In genomic region chr12:46145881-46146280, GRCh38 we compare ENCODE assay signal across 22 cellular contexts.
DNase-seq lines count a peak whose midpoint lies in the region; ATAC-seq and TF ChIP-seq lines count a peak whose summit lies in the region.
"Had no signal": no experiment of that assay in that cellular context is flagged by ENCODE, and none has a peak within 500 bp of the region (broad histone marks: within the 10 kb centered on the region; RNA-seq: fewer than 3 reads in every experiment).

No MANE protein-coding gene starts in this region.

- ATAC-seq in stimulated activated naive B cell treated with anti-CD40 and anti-IgM and Interleukin-4, amounts not matched to agents 10 μg/mL and 1 μg/mL and 100 μg/mL, for 72 hours (replicated peaks): no peak
- ATAC-seq: A549; CD8-positive, alpha-beta T cell; GM12878 had no signal

- H2BK120ac ChIP-seq in H9 (ENCODE audit: low read depth, low read length, poor library complexity, severe bottlenecking): no peak overlapping the region

- no peak overlapping the region for H3K23ac ChIP-seq in H9 (ENCODE audit: insufficient read length, low read depth, low read length)

- H3T11ph ChIP-seq in H9 (ENCODE audit: low read length): no peak overlapping the region

- H3K9me3 Mint-ChIP-seq in H9: no peaks in the 10 kb centered on the region
- H3K9me3 Mint-ChIP-seq in endodermal cell: no peaks in the 10 kb centered on the region
- no peaks in the 10 kb centered on the region for H3K9me3 Mint-ChIP-seq in stimulated activated naive B cell treated with anti-CD40 and anti-IgM and Interleukin-4, amounts not matched to agents 10 μg/mL and 1 μg/mL and 100 μg/mL, for 72 hours
- H3K9me3 Mint-ChIP-seq: CD4-positive, alpha-beta T cell; CD8-positive, alpha-beta T cell had no signal

- no peak overlapping the region for H4K8ac ChIP-seq in H9 (replicated peaks; ENCODE audit: insufficient read length, low read depth, low read length)

- H3K79me2 ChIP-seq in H9 (ENCODE audit: insufficient read depth, low read length) (no peaks in the 10 kb centered on the region), osteoblast (ENCODE audit: insufficient read depth, low read length) (no peaks in the 10 kb centered on the region)

- H2AFZ ChIP-seq in H9 (ENCODE audit: low read length): no peak overlapping the region
- no peak overlapping the region for H2AFZ ChIP-seq in osteoblast (ENCODE audit: low read length)

- H3K4ac ChIP-seq in H9 (ENCODE audit: low read depth, low read length): no peak overlapping the region

- H3K14ac ChIP-seq in H9 (ENCODE audit: insufficient read depth, low read length): 0 out of 2 replicates have a peak overlapping the region, but pooled peaks have one; percentile 39

- TF ChIP-seq CTCF in H9 (conservative IDR thresholded peaks at IDR 0.05) (no peak), endodermal cell (conservative IDR thresholded peaks at IDR 0.05) (no peak), osteoblast (IDR thresholded peaks at IDR 0.05; ENCODE audit: extremely low read depth, low read depth, low read length) (no peak)

- H4K91ac ChIP-seq in H9 (ENCODE audit: insufficient read length, low read depth, low read length): no peak overlapping the region

- H2BK20ac ChIP-seq in H9 (ENCODE audit: low read depth, low read length, poor library complexity, severe bottlenecking): no peak overlapping the region

- H3K27me3 Mint-ChIP-seq in H9 (ENCODE audit: low read depth): no peaks in the 10 kb centered on the region
- H3K27me3 Mint-ChIP-seq in endodermal cell (ENCODE audit: insufficient read depth): no peaks in the 10 kb centered on the region
- H3K27me3 Mint-ChIP-seq in stimulated activated naive B cell treated with anti-CD40 and anti-IgM and Interleukin-4, amounts not matched to agents 10 μg/mL and 1 μg/mL and 100 μg/mL, for 72 hours: peaks cover 0 to 5% of the 10 kb centered on the region in 2 donors

- H3K4me1 ChIP-seq in H9 (ENCODE audit: insufficient read depth, low read length) (no peaks in the 10 kb centered on the region), endodermal cell (ENCODE audit: control insufficient read depth, insufficient read depth, low read length) (no peaks in the 10 kb centered on the region), osteoblast (ENCODE audit: insufficient read depth, low read length) (no peaks in the 10 kb centered on the region)
- H3K4me1 ChIP-seq: A549 had no signal

- H4K20me1 ChIP-seq in H9 (ENCODE audit: control insufficient read depth, insufficient read depth, insufficient read length) (no peaks in the 10 kb centered on the region), osteoblast (ENCODE audit: insufficient read depth, low read length) (no peaks in the 10 kb centered on the region)
- H4K20me1 ChIP-seq: BLaER1 treated with 17β-estradiol and CSF1 and Interleukin-3, amounts not matched to agents 10 nM and 100 nM had no signal

- no peak overlapping the region for H3K18ac ChIP-seq in H9 (ENCODE audit: insufficient read length, low read depth, low read length)

- H2AK5ac ChIP-seq in H9 (ENCODE audit: insufficient read length, low read length): no peak overlapping the region

- no peaks in the 10 kb centered on the region for H3K36me3 ChIP-seq in endodermal cell (ENCODE audit: control insufficient read depth, insufficient read depth, low read length)
- H3K36me3 ChIP-seq in osteoblast (ENCODE audit: insufficient read depth, low read length): no peaks in the 10 kb centered on the region
- H3K36me3 ChIP-seq: BLaER1 treated with 17β-estradiol and CSF1 and Interleukin-3, amounts not matched to agents 10 nM and 100 nM had no signal

- H3K4me2 ChIP-seq in H9 (ENCODE audit: insufficient read depth, insufficient read length, low read length) (no peak overlapping the region), osteoblast (ENCODE audit: insufficient read depth, low read length) (no peak overlapping the region)
- H3K4me2 ChIP-seq: A549; BLaER1 treated with 17β-estradiol and CSF1 and Interleukin-3, amounts not matched to agents 10 nM and 100 nM had no signal

- H3K36me3 Mint-ChIP-seq in H9 (ENCODE audit: insufficient read depth in 1 of 3, low read depth in 3 of 3) (no peaks in the 10 kb centered on the region), endodermal cell (ENCODE audit: low read depth) (no peaks in the 10 kb centered on the region)
- no peaks in the 10 kb centered on the region for H3K36me3 Mint-ChIP-seq in stimulated activated naive B cell treated with anti-CD40 and anti-IgM and Interleukin-4, amounts not matched to agents 10 μg/mL and 1 μg/mL and 100 μg/mL, for 72 hours
- H3K36me3 Mint-ChIP-seq: CD8-positive, alpha-beta T cell had no signal

- H2BK12ac ChIP-seq in H9 (ENCODE audit: insufficient read length, low read depth, low read length): no peak overlapping the region

- H3K4me3 ChIP-seq in endodermal cell (ENCODE audit: low read length) (no peak overlapping the region), osteoblast (ENCODE audit: insufficient read depth, low read length) (no peak overlapping the region)
- H3K4me3 ChIP-seq: A549; BLaER1 treated with 17β-estradiol and CSF1 and Interleukin-3, amounts not matched to agents 10 nM and 100 nM; GM12878 had no signal

- no peak overlapping the region for H2BK15ac ChIP-seq in H9 (ENCODE audit: low read depth, low read length)

- H3K9ac ChIP-seq in H9 (ENCODE audit: extremely low read depth, insufficient read length, low read length): no peak overlapping the region
- H3K9ac ChIP-seq in endodermal cell (ENCODE audit: extremely low read depth, low read length, poor library complexity, severe bottlenecking): no peak overlapping the region
- H3K9ac ChIP-seq: BLaER1 treated with 17β-estradiol and CSF1 and Interleukin-3, amounts not matched to agents 10 nM and 100 nM had no signal

- H3K27me3 ChIP-seq in H9 (ENCODE audit: insufficient read depth, low read length) (no peaks in the 10 kb centered on the region), endodermal cell (ENCODE audit: control insufficient read depth, insufficient read depth, low read length, poor library complexity, severe bottlenecking) (no peaks in the 10 kb centered on the region), osteoblast (ENCODE audit: insufficient read depth, low read length) (peaks cover 16% of the 10 kb centered on the region)
- H3K27me3 ChIP-seq: BLaER1 treated with 17β-estradiol and CSF1 and Interleukin-3, amounts not matched to agents 10 nM and 100 nM had no signal

- H3K79me1 ChIP-seq in H9 (ENCODE audit: insufficient read depth, low read depth, low read length, poor library complexity, severe bottlenecking): no peaks in the 10 kb centered on the region

- no peak overlapping the region for H3K27ac ChIP-seq in H9 (ENCODE audit: insufficient read length, low read depth, low read length)
- no peak overlapping the region for H3K27ac ChIP-seq in endodermal cell (ENCODE audit: low read depth, low read length)
- no peak overlapping the region for H3K27ac ChIP-seq in osteoblast (ENCODE audit: low read depth, low read length)
- no peak overlapping the region for H3K27ac ChIP-seq in substantia nigra (ENCODE audit: low read depth, low read length, poor library complexity, severe bottlenecking)
- H3K27ac ChIP-seq: 22Rv1; A549; BLaER1 treated with 17β-estradiol and CSF1 and Interleukin-3, amounts not matched to agents 10 nM and 100 nM; C4-2B had no signal

- no peak overlapping the region for H2BK5ac ChIP-seq in H9 (ENCODE audit: insufficient read length, low read length)

- H3K9me3 ChIP-seq in H9 (ENCODE audit: control insufficient read depth, low read depth, low read length): no peaks in the 10 kb centered on the region
- H3K9me3 ChIP-seq in endodermal cell (ENCODE audit: control insufficient read depth, low read length): peaks cover 3% of the 10 kb centered on the region
- H3K9me3 ChIP-seq in osteoblast (ENCODE audit: low read depth, low read length): no peaks in the 10 kb centered on the region
- H3K9me3 ChIP-seq: A549; BLaER1 treated with 17β-estradiol and CSF1 and Interleukin-3, amounts not matched to agents 10 nM and 100 nM had no signal

- H3K4me1 Mint-ChIP-seq in H9 (peaks cover 4 to 5% of the 10 kb centered on the region in 2 experiments; a peak in 3 of 4 replicates), endodermal cell (peaks cover 9% of the 10 kb centered on the region)
- peaks cover 8 to 19% of the 10 kb centered on the region in 2 donors for H3K4me1 Mint-ChIP-seq in stimulated activated naive B cell treated with anti-CD40 and anti-IgM and Interleukin-4, amounts not matched to agents 10 μg/mL and 1 μg/mL and 100 μg/mL, for 72 hours

- no peak overlapping the region for H4K5ac ChIP-seq in H9 (ENCODE audit: insufficient read length, low read depth, low read length)

- no peak overlapping the region for H3K56ac ChIP-seq in H9 (ENCODE audit: insufficient read length, low read depth, low read length)

- no peak for DNase-seq in H9
- DNase-seq in endodermal cell: peak; percentile 81
- peak; percentile 2 for DNase-seq in osteoblast (ENCODE audit: insufficient read length, low spot score, missing footprints)
- no peak for DNase-seq in stimulated activated naive B cell treated with anti-CD40 and anti-IgM and Interleukin-4, amounts not matched to agents 10 μg/mL and 1 μg/mL and 100 μg/mL, for 72 hours
- no peak for DNase-seq in substantia nigra (lab: John Stamatoyannopoulos, UW)
- no peak for DNase-seq in NCI-H2107 treated with DMSO at 0.1 percent for 48 hours (lab: John Stamatoyannopoulos, UW; ENCODE audit: unreplicated experiment)
- DNase-seq: AML-193; CD4-positive, alpha-beta T cell; CD8-positive, alpha-beta T cell; DMS 273 treated with DMSO at 0.1 percent for 48 hours; DMS153; DMS53; DMS79; DND-41; EL; GDM1 had no signal

- no peaks in the 10 kb centered on the region for H3K23me2 ChIP-seq in H9 (ENCODE audit: insufficient read length, low read depth, low read length, poor library complexity, severe bottlenecking)

- H3K27ac Mint-ChIP-seq in H9 (no peak overlapping the region), endodermal cell (no peak overlapping the region)
- H3K27ac Mint-ChIP-seq in stimulated activated naive B cell treated with anti-CD40 and anti-IgM and Interleukin-4, amounts not matched to agents 10 μg/mL and 1 μg/mL and 100 μg/mL, for 72 hours: no peak overlapping the region
- H3K27ac Mint-ChIP-seq: B cell; CD4-positive, alpha-beta T cell; CD8-positive, alpha-beta T cell had no signal

- no CpG with 5 or more reads among the region's 5 CpGs for WGBS in H9 (ENCODE audit: extremely low coverage, insufficient read length, low lambda C conversion rate)
- 80 to 82% methylated on average over 5 of the region's 5 CpGs for WGBS in endodermal cell (ENCODE audit: insufficient coverage in 1 of 2, insufficient read length in 1 of 2), 2 experiments

- no peak overlapping the region for H3K4me3 Mint-ChIP-seq in H9
- no peak overlapping the region for H3K4me3 Mint-ChIP-seq in endodermal cell
- H3K4me3 Mint-ChIP-seq in stimulated activated naive B cell treated with anti-CD40 and anti-IgM and Interleukin-4, amounts not matched to agents 10 μg/mL and 1 μg/mL and 100 μg/mL, for 72 hours: no peak overlapping the region
- H3K4me3 Mint-ChIP-seq: B cell; CD4-positive, alpha-beta T cell; CD8-positive, alpha-beta T cell had no signal

Comparison
In these comparisons a context has a peak if more than half of its experiments do, and no peak if none do; other contexts are left out.
1. DNase-seq: peak in endodermal cell (single experiment) and osteoblast (single experiment); none in H9 (single experiment), stimulated activated naive B cell treated with anti-CD40 and anti-IgM and Interleukin-4, amounts not matched to agents 10 μg/mL and 1 μg/mL and 100 μg/mL, for 72 hours (single experiment), substantia nigra (0 of 49) and NCI-H2107 treated with DMSO at 0.1 percent for 48 hours (single experiment).